In the genomic region with DNA sequence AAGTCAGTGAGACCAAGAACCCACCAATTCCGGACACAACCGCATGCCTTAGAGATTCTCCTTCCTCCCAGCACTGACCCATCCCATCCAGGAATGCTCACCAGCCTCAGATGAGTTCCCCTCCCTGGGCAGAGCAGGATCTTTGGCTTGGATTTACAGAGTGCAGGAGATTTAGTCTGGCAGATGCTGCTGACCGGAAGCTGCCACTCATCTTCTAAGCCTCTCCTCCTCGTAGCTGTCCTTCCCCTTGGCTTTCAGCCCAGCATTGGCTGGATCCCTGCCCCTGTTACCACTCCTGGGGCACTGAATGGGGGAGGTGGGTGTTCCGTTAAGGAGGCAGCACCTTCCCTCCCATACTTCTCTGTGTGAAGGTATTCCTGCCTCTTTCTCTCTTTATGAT, we compare ENCODE assay signal across 23 cellular contexts. TPM values are rescaled to one million over a fixed set of nuclear protein-coding genes. Genes with fewer than 3 reads are reported as not detected.
DNase-seq lines count a peak whose midpoint lies in the region; ATAC-seq and TF ChIP-seq lines count a peak whose summit lies in the region.
"Had no signal": no experiment of that assay in that cellular context is flagged by ENCODE, and none has a peak within 500 bp of the region (broad histone marks: within the 10 kb centered on the region; RNA-seq: fewer than 3 reads in every experiment).

No MANE protein-coding gene starts in this region.

- WGBS in neuronal stem cell (ENCODE audit: extremely low coverage in 2 of 2, insufficient read length in 2 of 2, insufficient replicate concordance in 1 of 2), 2 donors: no CpG with 5 or more reads among the region's 5 CpGs
- 60% methylated on average over 5 of the region's 5 CpGs; no CpG with 5 or more reads in 1 of the 2 donors for WGBS in transverse colon (ENCODE audit: low coverage in 1 of 2), 2 donors
- 48 to 70% methylated on average over 5 of the region's 5 CpGs for WGBS in lower leg skin, 2 donors

- H3K27me3 ChIP-seq in neuronal stem cell (ENCODE audit: control insufficient read depth in 3 of 3, insufficient read depth in 3 of 3, low read depth in 1 of 3, low read length in 3 of 3) (no peaks in the 10 kb centered on the region), transverse colon (no peaks in the 10 kb centered on the region)
- H3K27me3 ChIP-seq: suprapubic skin had no signal

- H3K4me2 ChIP-seq in neuronal stem cell (ENCODE audit: insufficient read depth, low read length, poor library complexity, severe bottlenecking): no peak overlapping the region
- H3K4me2 ChIP-seq: SK-N-SH, smooth muscle cell had no signal

- no peak overlapping the region for H3K4ac ChIP-seq in neuronal stem cell (ENCODE audit: low read length)

- in situ Hi-C loops in transverse colon (cut with MboI; ENCODE audit: low pct_ligation_motif_present in 1 of 4, low pct_unique_long_range_greater_than_20kb in 1 of 4, low sequenced_read_pairs in 3 of 4): no loop called here

- no peak overlapping the region for H3K9ac ChIP-seq in neuronal stem cell (ENCODE audit: low read depth, low read length, poor library complexity)
- H3K9ac ChIP-seq: SK-N-SH had no signal

- H2BK120ac ChIP-seq in neuronal stem cell (ENCODE audit: low read depth, low read length): no peak overlapping the region

- intact Hi-C loops in Right ventricle myocardium inferior (cut with DNase I): loop anchor here (10.0 kb wide), 1 partner anchor 55 kb away; a partner anchor contains a TSS
- intact Hi-C loops in transverse colon (cut with DNase I; ENCODE audit: low total_unique reads): no loop called here
- intact Hi-C loops in lower leg skin (cut with DNase I; ENCODE audit: low total_unique reads): no loop called here

- H3K4me3 ChIP-seq in neuronal stem cell (ENCODE audit: low read length in 2 of 2) (no peak overlapping the region), transverse colon (no peak overlapping the region), lower leg skin (ENCODE audit: low read depth, poor library complexity, severe bottlenecking) (no peak overlapping the region)
- H3K4me3 ChIP-seq: mucosa of descending colon, smooth muscle cell, suprapubic skin had no signal

- no peaks in the 10 kb centered on the region for H3K36me3 ChIP-seq in neuronal stem cell (replicated peaks in 1 of 2; ENCODE audit: control insufficient read depth in 2 of 2, insufficient read depth in 2 of 2, low read length in 2 of 2)
- H3K36me3 ChIP-seq in transverse colon: no peaks in the 10 kb centered on the region
- H3K36me3 ChIP-seq: suprapubic skin had no signal

- no peak overlapping the region for H2BK12ac ChIP-seq in neuronal stem cell (ENCODE audit: low read length)

- peak; percentile 38 for DNase-seq in LHCN-M2 (ENCODE audit: low read depth)
- no peak for DNase-seq in Right ventricle myocardium inferior (ENCODE audit: missing footprints)
- DNase-seq in neuronal stem cell (ENCODE audit: low spot score): no peak
- DNase-seq in cerebellar nuclear complex (lab: John Stamatoyannopoulos, UW): no peak
- no peak for DNase-seq in transverse colon
- DNase-seq in lower leg skin (ENCODE audit: low spot score in 2 of 2): no peak
- DNase-seq in activated CD4-positive, alpha-beta T cell treated with anti-CD3 and anti-CD28 coated beads for 48 hours: no peak
- DNase-seq: activated CD4-positive, alpha-beta T cell treated with anti-CD3 and anti-CD28 coated beads for 1 hour; activated effector memory CD4-positive, alpha-beta T cell treated with anti-CD3 and anti-CD28 coated beads, Interleukin-2, amount 50 U/mL, for 16 hours; effector memory CD8-positive, alpha-beta T cell; H7; left colon; MM.1S; mucosa of descending colon; NCI-H187; NCI-H510A treated with DMSO at 0.1 percent for 48 hours; SK-N-SH; stimulated activated CD4-positive, alpha-beta T cell treated with anti-CD3 and anti-CD28 coated beads, Interleukin-4, amount 100 ng/mL, for 24 hours; T1000 had no signal

- TF ChIP-seq CTCF in transverse colon (IDR thresholded peaks at IDR 0.05): no peak
- TF ChIP-seq CTCF in lower leg skin (IDR thresholded peaks at IDR 0.05): no peak

- no peak overlapping the region for H3K23ac ChIP-seq in neuronal stem cell (ENCODE audit: low read depth, low read length, poor library complexity)

- no peak overlapping the region for H2AK5ac ChIP-seq in neuronal stem cell (ENCODE audit: low read depth, low read length)

- peak overlapping the region; percentile 60 for H3K18ac ChIP-seq in neuronal stem cell (ENCODE audit: low read length)

- no peak overlapping the region for H2BK15ac ChIP-seq in neuronal stem cell (ENCODE audit: low read length)

- no peak for TF ChIP-seq EP300 in transverse colon (IDR thresholded peaks at IDR 0.05; ENCODE audit: low read depth)

- no peak overlapping the region for H4K91ac ChIP-seq in neuronal stem cell (ENCODE audit: low read depth, low read length, poor library complexity)

- ATAC-seq in Right ventricle myocardium inferior: peak; percentile 76
- ATAC-seq: effector memory CD8-positive, alpha-beta T cell; left colon; mucosa of descending colon had no signal

- H3K27ac ChIP-seq in neuronal stem cell (replicated peaks; ENCODE audit: low read length) (no peak overlapping the region), transverse colon (no peak overlapping the region)
- H3K27ac ChIP-seq: suprapubic skin had no signal

- no peaks in the 10 kb centered on the region for H3K79me1 ChIP-seq in neuronal stem cell (ENCODE audit: low read depth, low read length)

- H3K9me3 ChIP-seq in neuronal stem cell (replicated peaks in 1 of 2; ENCODE audit: control insufficient read depth in 2 of 2, insufficient read depth in 1 of 2, low read depth in 1 of 2, low read length in 2 of 2) (peaks cover 0 to 2% of the 10 kb centered on the region in 2 donors), transverse colon (no peaks in the 10 kb centered on the region)
- H3K9me3 ChIP-seq: mucosa of descending colon, SK-N-SH, suprapubic skin had no signal

- TF ChIP-seq POLR2A in transverse colon (IDR thresholded peaks at IDR 0.05) (no peak), lower leg skin (IDR thresholded peaks at IDR 0.05) (no peak)

- peak overlapping the region; percentile 73 for H3K14ac ChIP-seq in neuronal stem cell (ENCODE audit: low read length)

- H2BK5ac ChIP-seq in neuronal stem cell (ENCODE audit: low read length): no peak overlapping the region

- no peak overlapping the region for H2AFZ ChIP-seq in neuronal stem cell (ENCODE audit: low read length)

- no peak overlapping the region for H4K8ac ChIP-seq in neuronal stem cell (ENCODE audit: low read depth, low read length)

- H3K4me1 ChIP-seq in neuronal stem cell (ENCODE audit: control insufficient read depth in 2 of 2, insufficient read depth in 1 of 2, low read depth in 1 of 2, low read length in 2 of 2): peaks cover 0 to 6% of the 10 kb centered on the region in 2 donors
- no peaks in the 10 kb centered on the region for H3K4me1 ChIP-seq in transverse colon
- H3K4me1 ChIP-seq: suprapubic skin had no signal

TF ChIP-seq in PFSK-1, 5 proteins besides CTCF, POLR2A, EP300 and RAD21:
- TF ChIP-seq FOXP2 (optimal IDR thresholded peaks at IDR 0.05; ENCODE audit: borderline replicate concordance, extremely low read depth, extremely low read length, insufficient read depth) (peak; percentile 62), TAF1 (IDR thresholded peaks at IDR 0.05; ENCODE audit: borderline replicate concordance, insufficient read depth, low read length) (peak; percentile 71; the same call in 1 of the 2 replicates), SIN3A (IDR thresholded peaks at IDR 0.05; ENCODE audit: borderline replicate concordance, insufficient read depth, low read length) (no peak), POLR2AphosphoS5 (IDR thresholded peaks at IDR 0.05; ENCODE audit: low read depth, low read length) (peak; percentile 91; the same call in 1 of the 2 replicates)
- TF ChIP-seq, protein P1, sequence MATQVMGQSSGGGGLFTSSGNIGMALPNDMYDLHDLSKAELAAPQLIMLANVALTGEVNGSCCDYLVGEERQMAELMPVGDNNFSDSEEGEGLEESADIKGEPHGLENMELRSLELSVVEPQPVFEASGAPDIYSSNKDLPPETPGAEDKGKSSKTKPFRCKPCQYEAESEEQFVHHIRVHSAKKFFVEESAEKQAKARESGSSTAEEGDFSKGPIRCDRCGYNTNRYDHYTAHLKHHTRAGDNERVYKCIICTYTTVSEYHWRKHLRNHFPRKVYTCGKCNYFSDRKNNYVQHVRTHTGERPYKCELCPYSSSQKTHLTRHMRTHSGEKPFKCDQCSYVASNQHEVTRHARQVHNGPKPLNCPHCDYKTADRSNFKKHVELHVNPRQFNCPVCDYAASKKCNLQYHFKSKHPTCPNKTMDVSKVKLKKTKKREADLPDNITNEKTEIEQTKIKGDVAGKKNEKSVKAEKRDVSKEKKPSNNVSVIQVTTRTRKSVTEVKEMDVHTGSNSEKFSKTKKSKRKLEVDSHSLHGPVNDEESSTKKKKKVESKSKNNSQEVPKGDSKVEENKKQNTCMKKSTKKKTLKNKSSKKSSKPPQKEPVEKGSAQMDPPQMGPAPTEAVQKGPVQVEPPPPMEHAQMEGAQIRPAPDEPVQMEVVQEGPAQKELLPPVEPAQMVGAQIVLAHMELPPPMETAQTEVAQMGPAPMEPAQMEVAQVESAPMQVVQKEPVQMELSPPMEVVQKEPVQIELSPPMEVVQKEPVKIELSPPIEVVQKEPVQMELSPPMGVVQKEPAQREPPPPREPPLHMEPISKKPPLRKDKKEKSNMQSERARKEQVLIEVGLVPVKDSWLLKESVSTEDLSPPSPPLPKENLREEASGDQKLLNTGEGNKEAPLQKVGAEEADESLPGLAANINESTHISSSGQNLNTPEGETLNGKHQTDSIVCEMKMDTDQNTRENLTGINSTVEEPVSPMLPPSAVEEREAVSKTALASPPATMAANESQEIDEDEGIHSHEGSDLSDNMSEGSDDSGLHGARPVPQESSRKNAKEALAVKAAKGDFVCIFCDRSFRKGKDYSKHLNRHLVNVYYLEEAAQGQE (IDR thresholded peaks at IDR 0.05; ENCODE audit: insufficient read depth in 1 of 2, low read depth in 2 of 2, low read length in 2 of 2): peak in 1 of 2 experiments; percentile 49; a peak in 2 of 4 replicates

RNA-seq across cellular contexts. Expression of a gene that starts 53.2 kb away (rescaled TPM):
- total RNA-seq in LHCN-M2 (2014; rRNA removed): not detected in 2 replicates
- 0.02 TPM for polyA plus RNA-seq in LHCN-M2 (2012)
- polyA plus RNA-seq in PFSK-1 (2012; ENCODE audit: insufficient read length, low read depth): 1.5 TPM
- 0.38 TPM for total RNA-seq in Right ventricle myocardium inferior
- polyA plus RNA-seq in neuronal stem cell (2013, experiment 1 of 2): 0.03 TPM
- 0.06 TPM for polyA plus RNA-seq in neuronal stem cell (2013, experiment 2 of 2)
- under 1 TPM in 2 of 4 donors, not detected in 2; 0.41 to 0.48 TPM for total RNA-seq in transverse colon
- 1 to 10 TPM in 1 of 4 donors, under 1 TPM in 1, not detected in 2; 0.12 to 2.5 TPM for total RNA-seq in lower leg skin
- total RNA-seq: chondrocyte, smooth muscle cell, suprapubic skin had no signal
- polyA plus RNA-seq: SK-N-SH, smooth muscle cell had no signal
